In genomic region chr5:73424489-73425102, GRCh38 we compare ENCODE assay signal across 21 cellular contexts. TPM values are rescaled to one million over a fixed set of nuclear protein-coding genes. Genes with fewer than 3 reads are reported as not detected.
DNase-seq lines count a peak whose midpoint lies in the region; ATAC-seq, FAIRE-seq and TF ChIP-seq lines count a peak whose summit lies in the region.
"Had no signal": no experiment of that assay in that cellular context is flagged by ENCODE, and none has a peak within 500 bp of the region (broad histone marks: within the 10 kb centered on the region; RNA-seq: fewer than 3 reads in every experiment).

No MANE protein-coding gene starts in this region.

- H4K20me1 ChIP-seq in IMR-90 (ENCODE audit: insufficient read depth, low read length), result no peaks in the 10 kb centered on the region
- no peaks in the 10 kb centered on the region for H4K20me1 ChIP-seq in K562 (replicated peaks; ENCODE audit: control insufficient read depth, insufficient read depth, low read length)
- H4K20me1 ChIP-seq: BLaER1 treated with 17β-estradiol and CSF1 and Interleukin-3, amounts not matched to agents 10 nM and 100 nM had no signal

- H3K4me1 ChIP-seq in IMR-90 (ENCODE audit: control insufficient read depth, insufficient read depth, low read length) (0 out of 2 replicates have a peak, but pooled peaks cover 6% of the 10 kb centered on the region), K562 (replicated peaks in 1 of 2; ENCODE audit: control insufficient read depth in 2 of 2, insufficient read depth in 2 of 2, low read length in 2 of 2) (peaks cover 0 to 4% of the 10 kb centered on the region in 2 experiments; a peak in 2 of 5 replicates), sigmoid colon (peaks cover 0 to 9% (median 7%) of the 10 kb centered on the region in 4 donors)

- ATAC-seq in IMR-90 (ENCODE audit: low read depth) (no peak), K562 (no peak)

- H3K56ac ChIP-seq in IMR-90 (ENCODE audit: extremely low read depth, insufficient read depth, low read length), result no peak overlapping the region

- no peak overlapping the region for H4K8ac ChIP-seq in IMR-90 (ENCODE audit: low read depth in 2 of 2, low read length in 2 of 2)

- no peak overlapping the region for H3K23ac ChIP-seq in IMR-90 (ENCODE audit: low read depth, low read length)

- no peak overlapping the region for H3K14ac ChIP-seq in IMR-90 (replicated peaks; ENCODE audit: low read depth, low read length)

- H3K9me1 ChIP-seq in IMR-90 (ENCODE audit: insufficient read depth, low read length), result peaks cover 9% of the 10 kb centered on the region
- H3K9me1 ChIP-seq in K562 (ENCODE audit: control insufficient read depth, insufficient read depth, low read length), result no peaks in the 10 kb centered on the region

- intact Hi-C loops in IMR-90 (cut with micrococcal nuclease), result no loop called here
- intact Hi-C loops in K562 (cut with micrococcal nuclease), result no loop called here
- intact Hi-C loops in sigmoid colon (cut with DNase I), result no loop called here

- no peak overlapping the region for H4K5ac ChIP-seq in IMR-90 (ENCODE audit: low read depth, low read length)

- H2BK15ac ChIP-seq in IMR-90 (ENCODE audit: low read depth, low read length), result no peak overlapping the region

- H3K79me1 ChIP-seq in IMR-90 (ENCODE audit: low read depth in 1 of 2, low read length in 2 of 2), result peaks cover 0 to 7% of the 10 kb centered on the region in 2 experiments; a peak in 1 of 4 replicates

- WGBS in IMR-90 (ENCODE audit: extremely low coverage in 2 of 2, insufficient read length in 1 of 2), 2 experiments, result 60% methylated on average over 4 of the region's 5 CpGs; no CpG with 5 or more reads in 1 of the 2 experiments
- 0% methylated on average over 5 of the region's 5 CpGs for WGBS in K562 (ENCODE audit: insufficient coverage, low coverage, missing lambda C conversion rate)
- 58 to 64% methylated on average over 5 of the region's 5 CpGs for WGBS in sigmoid colon, 2 donors

- H3K4me2 ChIP-seq in IMR-90 (ENCODE audit: low read depth, low read length) (no peak overlapping the region), K562 (ENCODE audit: insufficient read depth, low read length) (no peak overlapping the region)
- H3K4me2 ChIP-seq: BLaER1 treated with 17β-estradiol and CSF1 and Interleukin-3, amounts not matched to agents 10 nM and 100 nM had no signal

- H3K9ac ChIP-seq in IMR-90 (ENCODE audit: low read depth, low read length) (no peak overlapping the region), K562 (ENCODE audit: insufficient read depth in 1 of 2, low read depth in 2 of 2, low read length in 2 of 2) (no peak overlapping the region)
- H3K9ac ChIP-seq: BLaER1 treated with 17β-estradiol and CSF1 and Interleukin-3, amounts not matched to agents 10 nM and 100 nM had no signal

- no TSS peak for BruUV-seq in IMR-90 (replicated peaks; lab: Mats Ljungman, UMichigan)
- BruUV-seq in K562 (replicated peaks; lab: Mats Ljungman, UMichigan), result no TSS peak

- no peak for TF ChIP-seq EP300 in K562 (IDR thresholded peaks at IDR 0.05; ENCODE audit: low read length)
- no peak for TF ChIP-seq EP300 in sigmoid colon (IDR thresholded peaks at IDR 0.05)

- TF ChIP-seq CTCF in AG10803 (conservative IDR thresholded peaks at IDR 0.05; ENCODE audit: low read length), result no peak
- no peak for TF ChIP-seq CTCF in IMR-90 (conservative IDR thresholded peaks at IDR 0.05; ENCODE audit: low read depth, low read length)
- TF ChIP-seq CTCF in K562 (IDR thresholded peaks at IDR 0.05 in 2 of 3, conservative IDR thresholded peaks at IDR 0.05 in 1 of 3; ENCODE audit: insufficient read depth in 2 of 3, low read depth in 1 of 3, low read length in 3 of 3), result no peak
- TF ChIP-seq CTCF in sigmoid colon (IDR thresholded peaks at IDR 0.05), result no peak

- H3K18ac ChIP-seq in IMR-90 (ENCODE audit: low read depth, low read length), result no peak overlapping the region

- H2AK5ac ChIP-seq in IMR-90 (ENCODE audit: low read depth, low read length), result no peak overlapping the region; the same call in 1 of the 2 replicates

- no peak for FAIRE-seq in K562 (lab: Jason Lieb, UNC)
- no peak for FAIRE-seq in RCC 7860 (lab: Jason Lieb, UNC)
- FAIRE-seq: D721Med, H1 had no signal

- DNase-seq in AG10803 (ENCODE audit: low read depth) (peak; percentile 61), IMR-90 (no peak), K562 (ENCODE audit: extremely low read depth in 1 of 4, low spot score in 3 of 4) (no peak), kidney glomerular epithelial cell (lab: John Stamatoyannopoulos, UW) (peak; percentile 22), NCI-H524 treated with DMSO at 0.1 percent for 48 hours (lab: John Stamatoyannopoulos, UW) (no peak), sigmoid colon (no peak), RCC 7860 (ENCODE audit: low spot score) (no peak)
- DNase-seq: CD8-positive, alpha-beta memory T cell; DND-41; HFFc6; Kasumi-1; NCI-H1092 treated with DMSO at 0.1 percent for 48 hours; NCI-H146; NCI-H2029 treated with DMSO at 0.1 percent for 48 hours; NCI-H446 treated with DMSO at 0.1 percent for 48 hours; NCI-H748 treated with DMSO at 0.1 percent for 48 hours; SHP77 had no signal

- H3K9me3 ChIP-seq in IMR-90 (ENCODE audit: control insufficient read depth, insufficient read depth, low read length) (no peaks in the 10 kb centered on the region), K562 (replicated peaks; ENCODE audit: control insufficient read depth, insufficient read depth, low read depth, low read length) (no peaks in the 10 kb centered on the region), sigmoid colon (no peaks in the 10 kb centered on the region)

- no peaks in the 10 kb centered on the region for H3K27me3 ChIP-seq in IMR-90 (ENCODE audit: control insufficient read depth, insufficient read depth, low read length)
- H3K27me3 ChIP-seq in K562 (ENCODE audit: control insufficient read depth in 2 of 2, insufficient read depth in 2 of 2, low read length in 2 of 2), result peaks cover 12 to 19% of the 10 kb centered on the region in 2 experiments
- peaks cover 17 to 87% (median 19%) of the 10 kb centered on the region in 3 donors for H3K27me3 ChIP-seq in sigmoid colon

- no peak overlapping the region for H2BK5ac ChIP-seq in IMR-90 (ENCODE audit: low read depth, low read length, poor library complexity, severe bottlenecking)

- H3K36me3 ChIP-seq in IMR-90 (ENCODE audit: control insufficient read depth, insufficient read depth, low read length) (no peaks in the 10 kb centered on the region), K562 (ENCODE audit: control insufficient read depth, insufficient read depth, low read length) (no peaks in the 10 kb centered on the region), sigmoid colon (no peaks in the 10 kb centered on the region)
- H3K36me3 ChIP-seq: BLaER1 treated with 17β-estradiol and CSF1 and Interleukin-3, amounts not matched to agents 10 nM and 100 nM had no signal

- no peak overlapping the region for H2AFZ ChIP-seq in IMR-90 (replicated peaks; ENCODE audit: low read length, poor library complexity)
- H2AFZ ChIP-seq in K562 (ENCODE audit: low read depth, low read length), result no peak overlapping the region

- dilution Hi-C loops in IMR-90 (cut with HindIII; ENCODE audit: low sequenced_read_pairs, unreplicated experiment), result no loop called here

- CTCF ChIA-PET in IMR-90 (lab: Yijun Ruan, JAX) (interaction anchor here (0.7 to 0.8 kb wide), 2 partner anchors 19 to 80 kb away, joined by 3 read pairs; no protein-coding TSS in a partner anchor), K562 (lab: Yijun Ruan, JAX; ENCODE audit: low intra/inter-chr PET ratio) (no interaction called here)

- H4K91ac ChIP-seq in IMR-90 (ENCODE audit: insufficient read depth, low read depth, low read length), result no peak overlapping the region

- no peak overlapping the region for H3K4me3 ChIP-seq in AG10803 (ENCODE audit: low read length)
- H3K4me3 ChIP-seq in IMR-90 (ENCODE audit: insufficient read depth, low read depth, low read length), result no peak overlapping the region
- no peak overlapping the region for H3K4me3 ChIP-seq in K562
- H3K4me3 ChIP-seq in sigmoid colon, result no peak overlapping the region
- H3K4me3 ChIP-seq: BLaER1 treated with 17β-estradiol and CSF1 and Interleukin-3, amounts not matched to agents 10 nM and 100 nM; SK-N-MC had no signal

- in situ Hi-C loops in IMR-90 (cut with MboI; ENCODE audit: low sequenced_read_pairs), result no loop called here
- in situ Hi-C loops in K562 (cut with MboI), result no loop called here

- POLR2A ChIA-PET in IMR-90 (lab: Charles Lee; ENCODE audit: unreplicated experiment) (interaction anchor here (0.6 kb wide), 1 partner anchor 468 kb away, joined by 4 read pairs; no protein-coding TSS in a partner anchor), K562 (lab: Yijun Ruan, JAX) (no interaction called here)

- H3K79me2 ChIP-seq in K562 (ENCODE audit: control insufficient read depth, insufficient read depth, low read length), result no peaks in the 10 kb centered on the region

- H3K4ac ChIP-seq in IMR-90 (ENCODE audit: low read depth, low read length), result peak overlapping the region; percentile 5; the same call in 1 of the 2 replicates

- H2AK9ac ChIP-seq in IMR-90 (replicated peaks; ENCODE audit: low read depth, low read length, poor library complexity), result no peak overlapping the region

- H3K27ac ChIP-seq in IMR-90 (ENCODE audit: insufficient read depth, low read length) (no peak overlapping the region), K562 (ENCODE audit: extremely low read depth, low read depth, low read length) (no peak overlapping the region), sigmoid colon (no peak overlapping the region)
- H3K27ac ChIP-seq: BLaER1 treated with 17β-estradiol and CSF1 and Interleukin-3, amounts not matched to agents 10 nM and 100 nM; SK-N-MC had no signal

- TF ChIP-seq RAD21 in IMR-90 (IDR thresholded peaks at IDR 0.05; ENCODE audit: low read length), result no peak
- no peak for TF ChIP-seq RAD21 in K562 (CRISPR knock-in tag; conservative IDR thresholded peaks at IDR 0.05 in 1 of 2, IDR thresholded peaks at IDR 0.05 in 1 of 2)

- H2BK20ac ChIP-seq in IMR-90 (ENCODE audit: low read depth, low read length), result no peak overlapping the region

- TF ChIP-seq POLR2A in IMR-90 (IDR thresholded peaks at IDR 0.05; ENCODE audit: low read depth, low read length) (no peak), K562 (conservative IDR thresholded peaks at IDR 0.05) (no peak), sigmoid colon (IDR thresholded peaks at IDR 0.05) (no peak)

- no peak overlapping the region for H2BK120ac ChIP-seq in IMR-90 (ENCODE audit: low read depth, low read length)

RNA-seq across cellular contexts. Expression of gene FOXD1, which starts 24.0 kb away (rescaled TPM):
- total RNA-seq in IMR-90 (2012; rRNA removed) (3.2 and 6.4 TPM in 2 replicates), K562 (2014; rRNA removed) (0.33 TPM in 1 of 2 replicates, not detected in the other), K562 (2014; rRNA removed; fragmentation: Illumina TruSeq; extraction: Trizol) (0.07 TPM in 1 of 2 replicates, not detected in the other), K562 (2015; rRNA removed; fragmentation: Illumina TruSeq; extraction: Trizol) (not detected in 2 replicates), K562 (2021) (0.22 and 0.40 TPM in 2 replicates), sigmoid colon (under 1 TPM in 2 of 4 donors, not detected in 2; 0.36 to 0.49 TPM)
- polyA plus RNA-seq in IMR-90 (2012; rRNA removed) (23.1 and 28.3 TPM in 2 replicates), K562 (2011; rRNA removed) (0.03 TPM in 2 replicates), K562 (2014; fragmentation: Illumina TruSeq; extraction: Trizol) (0.06 and 0.10 TPM in 2 replicates), K562 (2014; fragmentation: Nextera tagmentation; extraction: Ambion mirVana) (not detected), K562 (2014; rRNA removed) (0.20 TPM in 1 of 2 replicates, not detected in the other), sigmoid colon (under 1 TPM in 1 of 3 donors, not detected in 2; 0.09 TPM)
- 13.8 and 28.3 TPM in 2 replicates for polyA plus RNA-seq in IMR-90 (2012; cell fraction: cytosol; rRNA removed)
- polyA plus RNA-seq in IMR-90 (2012; cell fraction: nucleus; rRNA removed; ENCODE audit: low replicate concordance), result 16.9 and 18.6 TPM in 2 replicates
- total RNA-seq in K562 (2011; cell fraction: chromatin; rRNA removed; ENCODE audit: low replicate concordance), result not detected in 2 replicates
- total RNA-seq in K562 (2011; cell fraction: nucleolus; rRNA removed), result 0.17 and 0.26 TPM in 2 replicates
- total RNA-seq in K562 (2011; cell fraction: nucleoplasm; rRNA removed), result 0.23 and 0.81 TPM in 2 replicates
- polyA plus RNA-seq in K562 (2011; cell fraction: cytosol; rRNA removed), result 0.04 and 0.06 TPM in 2 replicates
- 0.06 and 0.18 TPM in 2 replicates for polyA plus RNA-seq in K562 (2011; cell fraction: nucleus; rRNA removed)
- 0.07 and 0.09 TPM in 2 replicates for polyA plus RNA-seq in K562 (2012)
- not detected in 2 replicates for polyA minus RNA-seq in K562 (2011; rRNA and poly(A)+ RNA removed)
- polyA minus RNA-seq in K562 (2011; cell fraction: cytosol; rRNA and poly(A)+ RNA removed), result not detected in 2 replicates
- polyA minus RNA-seq in K562 (2011; cell fraction: nucleus; rRNA and poly(A)+ RNA removed), result 0.13 TPM in 1 of 2 replicates, not detected in the other
- polyA plus RNA-seq: CD8-positive, alpha-beta memory T cell had no signal

Comparison
In these comparisons a context has a peak if more than half of its experiments do, and no peak if none do; other contexts are left out.
1. DNase-seq: peak in AG10803 (single experiment) and kidney glomerular epithelial cell (single experiment); none in IMR-90 (single experiment), K562 (0 of 4), NCI-H524 treated with DMSO at 0.1 percent for 48 hours (single experiment), sigmoid colon (single experiment) and RCC 7860 (single experiment).